In genomic region chr19:28502879-28503734, GRCh38 we compare ENCODE assay signal across 1 cellular context.
TF ChIP-seq lines count a peak whose summit lies in the region.

No MANE protein-coding gene starts in this region.

TF ChIP-seq in A549, 52 proteins besides CTCF, POLR2A, EP300 and RAD21 (continued from another document):
- TF ChIP-seq REST (IDR thresholded peaks at IDR 0.05) (no peak), CBX8 (IDR thresholded peaks at IDR 0.05) (no peak), KDM1A (IDR thresholded peaks at IDR 0.05; ENCODE audit: low read depth) (no peak), SMC3 (IDR thresholded peaks at IDR 0.05) (no peak)
